19 cellular contexts compared by ENCODE assay signal in genomic region chr20:17438436-17439039, GRCh38.
"Had no signal": no experiment of that assay in that cellular context is flagged by ENCODE, and none has a peak within 500 bp of the region (broad histone marks: within the 10 kb centered on the region; RNA-seq: fewer than 3 reads in every experiment).

No MANE protein-coding gene starts in this region.

- H3K27me3 ChIP-seq: right atrium auricular region, tibial nerve, vagina had no signal

- ATAC-seq: effector memory CD8-positive, alpha-beta T cell; gastroesophageal sphincter; mucosa of descending colon; natural killer cell; stimulated activated naive B cell treated with anti-CD40 and anti-IgM and Interleukin-4, amounts not matched to agents 10 μg/mL and 1 μg/mL and 100 μg/mL, for 72 hours had no signal

- H3K36me3 ChIP-seq: gastroesophageal sphincter, left ventricle myocardium inferior, right atrium auricular region, tibial nerve, vagina had no signal

- H3K27ac ChIP-seq: epithelial cell of prostate, gastroesophageal sphincter, left ventricle myocardium inferior, right atrium auricular region, skin epidermis, tibial nerve, vagina had no signal

- H3K27ac Mint-ChIP-seq: effector memory CD8-positive, alpha-beta T cell; natural killer cell; stimulated activated naive B cell treated with anti-CD40 and anti-IgM and Interleukin-4, amounts not matched to agents 10 μg/mL and 1 μg/mL and 100 μg/mL, for 72 hours had no signal

- H3K9me3 Mint-ChIP-seq: effector memory CD8-positive, alpha-beta T cell; natural killer cell had no signal

- H3K4me3 Mint-ChIP-seq: effector memory CD8-positive, alpha-beta T cell; natural killer cell; stimulated activated naive B cell treated with anti-CD40 and anti-IgM and Interleukin-4, amounts not matched to agents 10 μg/mL and 1 μg/mL and 100 μg/mL, for 72 hours had no signal

- DNase-seq: activated CD4-positive, CD25-positive, alpha-beta regulatory T cell treated with anti-CD3 and anti-CD28 coated beads, Interleukin-2, amount 50 U/mL, for 72 hours; activated naive CD4-positive, alpha-beta T cell; aorta; dermis blood vessel endothelial cell; effector memory CD8-positive, alpha-beta T cell; left ventricle myocardium inferior; mucosa of descending colon; natural killer cell; nucleus accumbens; stimulated activated CD4-positive, alpha-beta T cell treated with anti-CD3 and anti-CD28 coated beads, Interleukin-15, amount 100 ng/mL, for 24 hours; stimulated activated CD4-positive, alpha-beta T cell treated with anti-CD3 and anti-CD28 coated beads, Interleukin-4, amount 100 ng/mL, for 1 hour; stimulated activated naive B cell treated with anti-CD40 and anti-IgM and Interleukin-4, amounts not matched to agents 10 μg/mL and 1 μg/mL and 100 μg/mL, for 72 hours; T-helper 2 cell had no signal

- H3K4me3 ChIP-seq: gastroesophageal sphincter, left ventricle myocardium inferior, mucosa of descending colon, right atrium auricular region, skin epidermis, tibial nerve, vagina had no signal

- H3K36me3 Mint-ChIP-seq: natural killer cell; stimulated activated naive B cell treated with anti-CD40 and anti-IgM and Interleukin-4, amounts not matched to agents 10 μg/mL and 1 μg/mL and 100 μg/mL, for 72 hours had no signal

- H3K9me3 ChIP-seq: mucosa of descending colon, vagina had no signal

- H3K4me1 Mint-ChIP-seq: natural killer cell; stimulated activated naive B cell treated with anti-CD40 and anti-IgM and Interleukin-4, amounts not matched to agents 10 μg/mL and 1 μg/mL and 100 μg/mL, for 72 hours had no signal

- H3K4me1 ChIP-seq: gastroesophageal sphincter, left ventricle myocardium inferior, right atrium auricular region, tibial nerve, vagina had no signal
